In the genomic region with DNA sequence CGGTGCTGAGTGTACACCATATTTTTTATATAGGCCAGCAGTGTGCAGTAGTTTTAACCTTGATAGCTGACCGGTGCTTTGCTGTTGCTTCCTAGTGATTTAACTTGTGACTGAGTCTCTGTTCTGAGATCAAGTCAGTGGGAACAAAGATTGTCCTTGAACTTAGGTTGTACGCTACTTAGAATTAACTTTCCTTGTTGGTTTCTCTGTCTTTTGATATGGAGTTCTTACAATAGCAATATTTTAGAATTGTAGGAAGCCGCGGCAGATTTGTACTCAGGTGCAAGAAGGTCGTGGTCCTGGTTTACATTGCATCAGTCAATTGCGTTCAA, we compare ENCODE assay signal across 8 cellular contexts. TPM values are rescaled to one million over a fixed set of nuclear protein-coding genes. Genes with fewer than 3 reads are reported as not detected.
DNase-seq lines count a peak whose midpoint lies in the region; ATAC-seq, FAIRE-seq and TF ChIP-seq lines count a peak whose summit lies in the region.

No MANE protein-coding gene starts in this region.

- no peak for TF ChIP-seq POLR2A in endothelial cell of umbilical vein (IDR thresholded peaks at IDR 0.05; ENCODE audit: low read depth, low read length)

- POLR2A ChIA-PET in CD8-positive, alpha-beta T cell (lab: Charles Lee), result interaction anchor here (1.6 to 1.8 kb wide), 2 partner anchors 31 to 140 kb away, joined by 3 to 5 read pairs; no protein-coding TSS in a partner anchor
- POLR2A ChIA-PET in endothelial cell of umbilical vein (lab: Charles Lee), result interaction anchor here (0.6 kb wide), 1 partner anchor 130 kb away, joined by 5 read pairs; no protein-coding TSS in a partner anchor

- H3K27ac Mint-ChIP-seq in CD8-positive, alpha-beta T cell, result peak overlapping the region; percentile 100

- peaks cover 11% of the 10 kb centered on the region for H4K20me1 ChIP-seq in endothelial cell of umbilical vein (replicated peaks; ENCODE audit: control insufficient read depth, extremely low read depth, insufficient read depth, low read length)

- H3K4me1 ChIP-seq in CD8-positive, alpha-beta T cell (ENCODE audit: insufficient read depth, low read length), result peaks cover 21% of the 10 kb centered on the region
- H3K4me1 ChIP-seq in NT2/D1 (ENCODE audit: insufficient read depth, insufficient read length) (peaks cover 2% of the 10 kb centered on the region), endothelial cell of umbilical vein (ENCODE audit: control insufficient read depth, extremely low read depth, insufficient read depth, low read length) (peaks cover 20% of the 10 kb centered on the region), neutrophil (ENCODE audit: control insufficient read depth in 1 of 2, insufficient read depth in 1 of 2, low read depth in 1 of 2, low read length in 1 of 2) (peaks cover 51 to 53% of the 10 kb centered on the region in 2 experiments)

- no peak for FAIRE-seq in endothelial cell of umbilical vein (lab: Jason Lieb, UNC)

- peaks cover 48% of the 10 kb centered on the region for H3K4me1 Mint-ChIP-seq in CD8-positive, alpha-beta T cell (ENCODE audit: low read depth)

- H3K4me3 ChIP-seq in CD8-positive, alpha-beta T cell (ENCODE audit: low read depth, low read length), result peak overlapping the region; percentile 96
- H3K4me3 ChIP-seq in NT2/D1 (ENCODE audit: insufficient read length, low read depth), result peak overlapping the region; percentile 99
- peak overlapping the region; percentile 32 to 98 (median 80) for H3K4me3 ChIP-seq in endothelial cell of umbilical vein (replicated peaks in 1 of 3; ENCODE audit: insufficient read depth in 1 of 3, low read depth in 1 of 3, low read length in 3 of 3)
- peak overlapping the region; percentile 84 to 90 for H3K4me3 ChIP-seq in neutrophil (ENCODE audit: low read depth in 1 of 2, low read length in 1 of 2)

- H3K9ac ChIP-seq in NT2/D1 (ENCODE audit: insufficient read length, low read depth), result peak overlapping the region; percentile 98
- H3K9ac ChIP-seq in endothelial cell of umbilical vein (replicated peaks; ENCODE audit: extremely low read depth, insufficient read depth, low read length), result peak overlapping the region; percentile 84

- no peak overlapping the region for H2AFZ ChIP-seq in endothelial cell of umbilical vein (ENCODE audit: low read depth, low read length)

- peak overlapping the region; percentile 100 for H3K4me3 Mint-ChIP-seq in CD8-positive, alpha-beta T cell

- intact Hi-C loops in CD8-positive, alpha-beta T cell (cut with DNase I, micrococcal nuclease), result loop anchor here (1.0 to 5.0 kb wide), 6 partner anchors 32 to 625 kb away; a partner anchor contains a TSS
- intact Hi-C loops in endothelial cell of umbilical vein (cut with micrococcal nuclease), result no loop called here

- no peak for DNase-seq in CD8-positive, alpha-beta T cell
- DNase-seq in NT2/D1 (ENCODE audit: low read depth, low spot score), result no peak
- DNase-seq in endothelial cell of umbilical vein (ENCODE audit: low read depth, low spot score), result no peak
- DNase-seq in NCI-H345 treated with DMSO at 0.1 percent for 48 hours (lab: John Stamatoyannopoulos, UW; ENCODE audit: unreplicated experiment), result no peak
- no peak for DNase-seq in NCI-H187 (lab: John Stamatoyannopoulos, UW)
- no peak for DNase-seq in NCI-H2171 (lab: John Stamatoyannopoulos, UW)
- no peak for DNase-seq in GM10266 (ENCODE audit: extremely low spot score)

- dilution Hi-C loops in endothelial cell of umbilical vein (cut with MboI; ENCODE audit: extremely low pct_ligation_motif_present, low sequenced_read_pairs), result no loop called here

- TF ChIP-seq CTCF in CD8-positive, alpha-beta T cell (IDR thresholded peaks at IDR 0.05), result no peak
- TF ChIP-seq CTCF in endothelial cell of umbilical vein (IDR thresholded peaks at IDR 0.05; ENCODE audit: extremely low read depth in 1 of 2, insufficient read depth in 1 of 2, low read depth in 1 of 2, low read length in 2 of 2), result no peak
- TF ChIP-seq CTCF in neutrophil (IDR thresholded peaks at IDR 0.05), result no peak
- no peak for TF ChIP-seq CTCF in GM10266 (IDR thresholded peaks at IDR 0.05; ENCODE audit: control insufficient read depth, insufficient read depth, low read depth, missing control alignments)

- H3K36me3 ChIP-seq in CD8-positive, alpha-beta T cell (ENCODE audit: insufficient read depth, low read length), result peaks cover 13% of the 10 kb centered on the region
- H3K36me3 ChIP-seq in NT2/D1 (ENCODE audit: insufficient read depth, insufficient read length, low read length) (peaks cover 43% of the 10 kb centered on the region), endothelial cell of umbilical vein (ENCODE audit: control insufficient read depth in 2 of 2, extremely low read depth in 1 of 2, insufficient read depth in 2 of 2, low read length in 2 of 2) (peaks cover 0 to 15% of the 10 kb centered on the region in 2 experiments), neutrophil (peaks cover 3% of the 10 kb centered on the region)

- H3K9me3 Mint-ChIP-seq in CD8-positive, alpha-beta T cell, result no peaks in the 10 kb centered on the region

- peak overlapping the region; percentile 98 for H3K4me2 ChIP-seq in endothelial cell of umbilical vein (ENCODE audit: insufficient read depth, low read length)

- ATAC-seq in CD8-positive, alpha-beta T cell, result no peak

- peak overlapping the region; percentile 95 for H3K27ac ChIP-seq in CD8-positive, alpha-beta T cell (ENCODE audit: low read depth, low read length)
- H3K27ac ChIP-seq in endothelial cell of umbilical vein (ENCODE audit: insufficient read depth, low read depth, low read length), result peak overlapping the region; percentile 69
- H3K27ac ChIP-seq in neutrophil, result peak overlapping the region; percentile 89

- no peaks in the 10 kb centered on the region for H3K9me1 ChIP-seq in endothelial cell of umbilical vein (replicated peaks; ENCODE audit: control insufficient read depth, extremely low read depth, insufficient read depth, low read length)

- CTCF ChIA-PET in CD8-positive, alpha-beta T cell (lab: Charles Lee), result interaction anchor here (1.1 to 4.4 kb wide), 3 partner anchors 16 to 265 kb away, joined by 3 to 27 read pairs (median 3); no protein-coding TSS in a partner anchor
- CTCF ChIA-PET in endothelial cell of umbilical vein (lab: Charles Lee), result no interaction called here

- peaks cover 32% of the 10 kb centered on the region for H3K36me3 Mint-ChIP-seq in CD8-positive, alpha-beta T cell

- H3K27me3 Mint-ChIP-seq in CD8-positive, alpha-beta T cell (ENCODE audit: low read depth), result no peaks in the 10 kb centered on the region

- peaks cover 62% of the 10 kb centered on the region for H3K79me2 ChIP-seq in endothelial cell of umbilical vein (ENCODE audit: control insufficient read depth, insufficient read depth, low read length)

- H3K9me3 ChIP-seq in CD8-positive, alpha-beta T cell (ENCODE audit: low read length), result no peaks in the 10 kb centered on the region
- no peaks in the 10 kb centered on the region for H3K9me3 ChIP-seq in NT2/D1 (ENCODE audit: insufficient read depth, low read length)
- no peaks in the 10 kb centered on the region for H3K9me3 ChIP-seq in endothelial cell of umbilical vein (replicated peaks; ENCODE audit: control insufficient read depth, insufficient read depth, low read length)
- H3K9me3 ChIP-seq in neutrophil, result no peaks in the 10 kb centered on the region

- no TSS peak for BruUV-seq in endothelial cell of umbilical vein (replicated peaks; lab: Mats Ljungman, UMichigan)

- H3K27me3 ChIP-seq in CD8-positive, alpha-beta T cell (ENCODE audit: insufficient read depth, low read length), result no peaks in the 10 kb centered on the region
- H3K27me3 ChIP-seq in NT2/D1 (ENCODE audit: insufficient read depth, insufficient read length), result no peaks in the 10 kb centered on the region
- H3K27me3 ChIP-seq in endothelial cell of umbilical vein (ENCODE audit: control insufficient read depth in 2 of 2, insufficient read depth in 2 of 2, low read length in 2 of 2), result no peaks in the 10 kb centered on the region
- no peaks in the 10 kb centered on the region for H3K27me3 ChIP-seq in neutrophil

TF ChIP-seq in endothelial cell of umbilical vein, 7 proteins besides CTCF, POLR2A, EP300 and RAD21 (continues in another document):
- TF ChIP-seq MYC (IDR thresholded peaks at IDR 0.05; ENCODE audit: low read depth, low read length) (no peak), GATA2 (IDR thresholded peaks at IDR 0.05; ENCODE audit: insufficient read depth, insufficient read length, low read depth, low read length) (no peak)

RNA-seq across cellular contexts. Expression of a gene that starts 1.3 kb away (rescaled TPM):
- 100 to 1,000 TPM; 175 to 185 TPM for total RNA-seq in CD8-positive, alpha-beta T cell
- 93.5 and 98.1 TPM in 2 replicates for total RNA-seq in endothelial cell of umbilical vein
- 21.6 and 33.4 TPM in 2 replicates for polyA plus RNA-seq in endothelial cell of umbilical vein
- 33.5 and 37.7 TPM in 2 replicates for polyA plus RNA-seq in endothelial cell of umbilical vein (2011; cell fraction: cytosol; rRNA removed)
- 28.6 and 48.0 TPM in 2 replicates for polyA plus RNA-seq in endothelial cell of umbilical vein (2011; cell fraction: nucleus; rRNA removed)
- polyA plus RNA-seq in endothelial cell of umbilical vein (2012), result 92.9 and 130 TPM in 2 replicates
- polyA minus RNA-seq in endothelial cell of umbilical vein, result 39.2 and 39.9 TPM in 2 replicates
- polyA minus RNA-seq in endothelial cell of umbilical vein (2011; cell fraction: cytosol; rRNA and poly(A)+ RNA removed), result 72.0 TPM
- polyA minus RNA-seq in endothelial cell of umbilical vein (2011; cell fraction: nucleus; rRNA and poly(A)+ RNA removed), result 19.1 and 32.1 TPM in 2 replicates

RNA-seq across cellular contexts. Expression of a gene that starts 31.4 kb away (rescaled TPM):
- total RNA-seq in CD8-positive, alpha-beta T cell, result 1 to 10 TPM; 4.6 to 5.8 TPM
- total RNA-seq in endothelial cell of umbilical vein, result 37.3 and 39.8 TPM in 2 replicates
- 15.3 and 17.6 TPM in 2 replicates for polyA plus RNA-seq in endothelial cell of umbilical vein
- polyA plus RNA-seq in endothelial cell of umbilical vein (2011; cell fraction: cytosol; rRNA removed), result 22.9 and 23.0 TPM in 2 replicates
- 27.6 and 38.1 TPM in 2 replicates for polyA plus RNA-seq in endothelial cell of umbilical vein (2011; cell fraction: nucleus; rRNA removed)
- polyA plus RNA-seq in endothelial cell of umbilical vein (2012), result 35.8 and 43.0 TPM in 2 replicates
- 14.1 and 15.9 TPM in 2 replicates for polyA minus RNA-seq in endothelial cell of umbilical vein
- 22.6 TPM for polyA minus RNA-seq in endothelial cell of umbilical vein (2011; cell fraction: cytosol; rRNA and poly(A)+ RNA removed)
- 13.8 and 15.9 TPM in 2 replicates for polyA minus RNA-seq in endothelial cell of umbilical vein (2011; cell fraction: nucleus; rRNA and poly(A)+ RNA removed)

RNA-seq across cellular contexts. Expression of a gene that starts 56.1 kb away (rescaled TPM):
- 10 to 100 TPM; 49.4 to 56.3 TPM for total RNA-seq in CD8-positive, alpha-beta T cell
- 25.9 and 28.2 TPM in 2 replicates for total RNA-seq in endothelial cell of umbilical vein
- polyA plus RNA-seq in endothelial cell of umbilical vein, result 11.1 and 14.8 TPM in 2 replicates
- polyA plus RNA-seq in endothelial cell of umbilical vein (2011; cell fraction: cytosol; rRNA removed), result 22.0 and 25.0 TPM in 2 replicates
- polyA plus RNA-seq in endothelial cell of umbilical vein (2011; cell fraction: nucleus; rRNA removed), result 17.8 and 21.9 TPM in 2 replicates
- 34.3 and 35.8 TPM in 2 replicates for polyA plus RNA-seq in endothelial cell of umbilical vein (2012)
- 15.1 and 16.0 TPM in 2 replicates for polyA minus RNA-seq in endothelial cell of umbilical vein
- 15.2 TPM for polyA minus RNA-seq in endothelial cell of umbilical vein (2011; cell fraction: cytosol; rRNA and poly(A)+ RNA removed)
- 7.6 and 10.5 TPM in 2 replicates for polyA minus RNA-seq in endothelial cell of umbilical vein (2011; cell fraction: nucleus; rRNA and poly(A)+ RNA removed)
